In genomic region chr20:3245156-3245555, GRCh38 we compare ENCODE assay signal across 20 cellular contexts. TPM values are rescaled to one million over a fixed set of nuclear protein-coding genes. Genes with fewer than 3 reads are reported as not detected.
A peak's percentile ranks its signal among the peaks of the same experiment; 100 is the strongest.
DNase-seq lines count a peak whose midpoint lies in the region; ATAC-seq and TF ChIP-seq lines count a peak whose summit lies in the region.
"Had no signal": no experiment of that assay in that cellular context is flagged by ENCODE, and none has a peak within 500 bp of the region (broad histone marks: within the 10 kb centered on the region; RNA-seq: fewer than 3 reads in every experiment).

No MANE protein-coding gene starts in this region.

- POLR2A ChIA-PET in PC-3 (lab: Charles Lee; ENCODE audit: unreplicated experiment) (interaction anchor here (0.7 kb wide), 1 partner anchor 80 kb away, joined by 38 read pairs; no protein-coding TSS in a partner anchor), RWPE1 (lab: Yijun Ruan, JAX; ENCODE audit: low non-redundant PET) (interaction anchor here (0.5 to 1.1 kb wide), 2 partner anchors 8 to 24 kb away, joined by 3 read pairs; no protein-coding TSS in a partner anchor)

- intact Hi-C loops in PC-3 (cut with micrococcal nuclease) (no loop called here), thyroid gland (cut with DNase I) (no loop called here)

- no peak overlapping the region for H3K27ac Mint-ChIP-seq in stimulated activated naive B cell treated with anti-CD40 and anti-IgM and Interleukin-4, amounts not matched to agents 10 μg/mL and 1 μg/mL and 100 μg/mL, for 72 hours
- H3K27ac Mint-ChIP-seq: B cell; CD8-positive, alpha-beta T cell had no signal

- ATAC-seq in PC-3 = peak; percentile 23; the same call in 1 of the 2 replicates
- no peak for ATAC-seq in stimulated activated naive B cell treated with anti-CD40 and anti-IgM and Interleukin-4, amounts not matched to agents 10 μg/mL and 1 μg/mL and 100 μg/mL, for 72 hours (replicated peaks)
- ATAC-seq: CD8-positive, alpha-beta T cell; GM12878 had no signal

- H4K91ac ChIP-seq in neuronal stem cell (ENCODE audit: low read depth, low read length, poor library complexity) = peak overlapping the region; percentile 72

- H2BK15ac ChIP-seq in neuronal stem cell (ENCODE audit: low read length) = peak overlapping the region; percentile 17

- TF ChIP-seq CTCF in PC-3 (conservative IDR thresholded peaks at IDR 0.05; ENCODE audit: low read depth, low read length) = no peak
- TF ChIP-seq CTCF in RWPE1 (conservative IDR thresholded peaks at IDR 0.05; ENCODE audit: low read depth) = no peak
- no peak for TF ChIP-seq CTCF in thyroid gland (IDR thresholded peaks at IDR 0.05)

- H2BK5ac ChIP-seq in neuronal stem cell (ENCODE audit: low read length) = no peak overlapping the region

- H2BK120ac ChIP-seq in neuronal stem cell (ENCODE audit: low read depth, low read length) = no peak overlapping the region

- no peak overlapping the region for H2BK12ac ChIP-seq in neuronal stem cell (ENCODE audit: low read length)

- H3K9me3 ChIP-seq in PC-3 (ENCODE audit: low read length) = no peaks in the 10 kb centered on the region
- no peaks in the 10 kb centered on the region for H3K9me3 ChIP-seq in neuronal stem cell (replicated peaks in 1 of 2; ENCODE audit: control insufficient read depth in 2 of 2, insufficient read depth in 1 of 2, low read depth in 1 of 2, low read length in 2 of 2)
- no peaks in the 10 kb centered on the region for H3K9me3 ChIP-seq in thyroid gland
- H3K9me3 ChIP-seq: BLaER1, Caco-2 had no signal

- H3K4me3 ChIP-seq in PC-3 (ENCODE audit: low read length) (no peak overlapping the region), neuronal stem cell (ENCODE audit: low read length in 2 of 2) (no peak overlapping the region), thyroid gland (replicated peaks in 1 of 3) (no peak overlapping the region)
- H3K4me3 ChIP-seq: BLaER1, GM12878, GM23248 had no signal

- H4K8ac ChIP-seq in neuronal stem cell (ENCODE audit: low read depth, low read length) = no peak overlapping the region

- no peak overlapping the region for H2AK5ac ChIP-seq in neuronal stem cell (ENCODE audit: low read depth, low read length)

- H3K27me3 ChIP-seq in PC-3 (ENCODE audit: low read length) = no peaks in the 10 kb centered on the region
- H3K27me3 ChIP-seq in neuronal stem cell (ENCODE audit: control insufficient read depth in 3 of 3, insufficient read depth in 3 of 3, low read depth in 1 of 3, low read length in 3 of 3) = peaks cover 11 to 58% (median 45%) of the 10 kb centered on the region in 3 experiments
- H3K27me3 ChIP-seq in thyroid gland = no peaks in the 10 kb centered on the region

- H3K36me3 Mint-ChIP-seq in stimulated activated naive B cell treated with anti-CD40 and anti-IgM and Interleukin-4, amounts not matched to agents 10 μg/mL and 1 μg/mL and 100 μg/mL, for 72 hours = no peaks in the 10 kb centered on the region
- H3K36me3 Mint-ChIP-seq: CD4-positive, CD25-positive, alpha-beta regulatory T cell; CD8-positive, alpha-beta T cell had no signal

- no peak overlapping the region for H3K23ac ChIP-seq in neuronal stem cell (ENCODE audit: low read depth, low read length, poor library complexity)

- no peaks in the 10 kb centered on the region for H4K20me1 ChIP-seq in PC-3 (ENCODE audit: low read length)

- no peaks in the 10 kb centered on the region for H3K79me2 ChIP-seq in PC-3 (ENCODE audit: low read length)

- H2AFZ ChIP-seq in PC-3 (ENCODE audit: low read length) (no peak overlapping the region), neuronal stem cell (ENCODE audit: low read length) (no peak overlapping the region)
- H2AFZ ChIP-seq: GM23248 had no signal

- H3K4me2 ChIP-seq in PC-3 (ENCODE audit: low read length) = no peak overlapping the region
- no peak overlapping the region for H3K4me2 ChIP-seq in neuronal stem cell (ENCODE audit: insufficient read depth, low read length, poor library complexity, severe bottlenecking)
- H3K4me2 ChIP-seq: BLaER1 had no signal

- H3K14ac ChIP-seq in neuronal stem cell (ENCODE audit: low read length) = no peak overlapping the region

- H3K4ac ChIP-seq in neuronal stem cell (ENCODE audit: low read length) = no peak overlapping the region

- peaks cover 48 to 77% of the 10 kb centered on the region in 2 donors for H3K27me3 Mint-ChIP-seq in stimulated activated naive B cell treated with anti-CD40 and anti-IgM and Interleukin-4, amounts not matched to agents 10 μg/mL and 1 μg/mL and 100 μg/mL, for 72 hours

- TF ChIP-seq POLR2A in thyroid gland (IDR thresholded peaks at IDR 0.05) = no peak

- H3F3A ChIP-seq in PC-3 (ENCODE audit: low read length, unreplicated experiment) = no peaks in the 10 kb centered on the region

- peaks cover 4 to 15% of the 10 kb centered on the region in 2 donors for H3K4me1 Mint-ChIP-seq in stimulated activated naive B cell treated with anti-CD40 and anti-IgM and Interleukin-4, amounts not matched to agents 10 μg/mL and 1 μg/mL and 100 μg/mL, for 72 hours

- BruUV-seq in PC-3 (replicated peaks; lab: Mats Ljungman, UMichigan) = no TSS peak

- DNase-seq in PC-3 (no peak), RWPE1 (ENCODE audit: low spot score) (no peak), neuronal stem cell (ENCODE audit: low spot score) (no peak), thyroid gland (no peak), caudate nucleus (lab: John Stamatoyannopoulos, UW) (no peak)
- DNase-seq in stimulated activated naive CD4-positive, alpha-beta T cell treated with Interleukin-2 at 50 U/mL for 16 hours (lab: John Stamatoyannopoulos, UW) = no peak
- DNase-seq in stimulated activated naive B cell treated with anti-CD40 and anti-IgM and Interleukin-4, amounts not matched to agents 10 μg/mL and 1 μg/mL and 100 μg/mL, for 72 hours = no peak
- DNase-seq: Caco-2; CD4-positive, CD25-positive, alpha-beta regulatory T cell; CD8-positive, alpha-beta T cell; DMS153; DND-41; GDM1; GM23248; H7; HCEC 1CT had no signal

- H3K4me1 ChIP-seq in PC-3 (ENCODE audit: insufficient read depth, low read length) (0 out of 2 replicates have a peak, but pooled peaks cover under 1% of the 10 kb centered on the region), neuronal stem cell (ENCODE audit: control insufficient read depth in 2 of 2, insufficient read depth in 1 of 2, low read depth in 1 of 2, low read length in 2 of 2) (peaks cover 0 to 4% of the 10 kb centered on the region in 2 donors), thyroid gland (peaks cover 24 to 30% of the 10 kb centered on the region in 2 donors)

- no peak overlapping the region for H3K9ac ChIP-seq in PC-3 (ENCODE audit: low read length)
- no peak overlapping the region for H3K9ac ChIP-seq in neuronal stem cell (ENCODE audit: low read depth, low read length, poor library complexity)
- H3K9ac ChIP-seq: BLaER1, GM23248 had no signal

- no peaks in the 10 kb centered on the region for H3K9me2 ChIP-seq in PC-3 (replicated peaks; ENCODE audit: low read length)

- no peaks in the 10 kb centered on the region for H3K9me3 Mint-ChIP-seq in stimulated activated naive B cell treated with anti-CD40 and anti-IgM and Interleukin-4, amounts not matched to agents 10 μg/mL and 1 μg/mL and 100 μg/mL, for 72 hours
- H3K9me3 Mint-ChIP-seq: CD8-positive, alpha-beta T cell had no signal

- CTCF ChIA-PET in PC-3 (lab: Charles Lee) (no interaction called here), RWPE1 (lab: Yijun Ruan, JAX) (interaction anchor here (0.6 kb wide), 1 partner anchor 434 kb away, joined by 4 read pairs; no protein-coding TSS in a partner anchor)

- H3K4me3 Mint-ChIP-seq in stimulated activated naive B cell treated with anti-CD40 and anti-IgM and Interleukin-4, amounts not matched to agents 10 μg/mL and 1 μg/mL and 100 μg/mL, for 72 hours = no peak overlapping the region
- H3K4me3 Mint-ChIP-seq: B cell; CD8-positive, alpha-beta T cell had no signal

- H3K79me1 ChIP-seq in neuronal stem cell (ENCODE audit: low read depth, low read length) = no peaks in the 10 kb centered on the region

- H3K18ac ChIP-seq in neuronal stem cell (ENCODE audit: low read length) = peak overlapping the region; percentile 71

- H3K27ac ChIP-seq in PC-3 (ENCODE audit: low read length) = no peak overlapping the region
- peak overlapping the region; percentile 38 for H3K27ac ChIP-seq in RWPE1
- H3K27ac ChIP-seq in neuronal stem cell (replicated peaks; ENCODE audit: low read length) = no peak overlapping the region
- peak overlapping the region; percentile 12 to 80 (median 68) for H3K27ac ChIP-seq in thyroid gland
- no peak overlapping the region for H3K27ac ChIP-seq in caudate nucleus (ENCODE audit: low read depth, low read length)
- H3K27ac ChIP-seq: BLaER1, C4-2B, GM23248 had no signal

- WGBS in neuronal stem cell (ENCODE audit: extremely low coverage in 2 of 2, insufficient read length in 2 of 2, insufficient replicate concordance in 1 of 2), 2 donors = no CpG with 5 or more reads among the region's 2 CpGs
- WGBS in thyroid gland, 2 donors = 62 to 80% methylated on average over 2 of the region's 2 CpGs

- H3K36me3 ChIP-seq in PC-3 (ENCODE audit: low read depth, low read length) (no peaks in the 10 kb centered on the region), neuronal stem cell (replicated peaks in 1 of 2; ENCODE audit: control insufficient read depth in 2 of 2, insufficient read depth in 2 of 2, low read length in 2 of 2) (no peaks in the 10 kb centered on the region), thyroid gland (no peaks in the 10 kb centered on the region)

RNA-seq across cellular contexts. Expression of gene SLC4A11, which starts 6.2 kb away (rescaled TPM):
- total RNA-seq in PC-3 (2014; rRNA removed) = 23.7 and 26.8 TPM in 2 replicates
- 4.0 TPM for polyA plus RNA-seq in neuronal stem cell (2013, experiment 1 of 2)
- polyA plus RNA-seq in neuronal stem cell (2013, experiment 2 of 2) = 3.9 TPM
- total RNA-seq in thyroid gland = 100 to 1,000 TPM in 2 of 4 donors, 10 to 100 TPM in 2; 26.3 to 133 (median 85.8) TPM

RNA-seq across cellular contexts. Expression of gene ITPA, which starts 35.9 kb away (rescaled TPM):
- total RNA-seq in PC-3 (2014; rRNA removed) (117 and 121 TPM in 2 replicates), thyroid gland (10 to 100 TPM; 58.3 to 81.3 (median 68.2) TPM)
- polyA plus RNA-seq in neuronal stem cell (2013, experiment 1 of 2) = 31.8 TPM
- 32.2 TPM for polyA plus RNA-seq in neuronal stem cell (2013, experiment 2 of 2)

RNA-seq across cellular contexts. Expression of gene DDRGK1, which starts 40.7 kb away (rescaled TPM):
- total RNA-seq in PC-3 (2014; rRNA removed) (97.7 and 122 TPM in 2 replicates), thyroid gland (100 to 1,000 TPM in 3 of 4 donors, 10 to 100 TPM in 1; 95.5 to 136 (median 126) TPM)
- polyA plus RNA-seq in neuronal stem cell (2013, experiment 1 of 2) = 29.3 TPM
- polyA plus RNA-seq in neuronal stem cell (2013, experiment 2 of 2) = 30.0 TPM

Comparison
In these comparisons a context has a peak if more than half of its experiments do, and no peak if none do; other contexts are left out.
1. H3K27ac ChIP-seq: peak in RWPE1 (single experiment) and thyroid gland (3 of 3); none in PC-3 (single experiment), neuronal stem cell (single experiment) and caudate nucleus (single experiment).